Comparison of ENCODE assay signal across 13 cellular contexts in the genomic region with DNA sequence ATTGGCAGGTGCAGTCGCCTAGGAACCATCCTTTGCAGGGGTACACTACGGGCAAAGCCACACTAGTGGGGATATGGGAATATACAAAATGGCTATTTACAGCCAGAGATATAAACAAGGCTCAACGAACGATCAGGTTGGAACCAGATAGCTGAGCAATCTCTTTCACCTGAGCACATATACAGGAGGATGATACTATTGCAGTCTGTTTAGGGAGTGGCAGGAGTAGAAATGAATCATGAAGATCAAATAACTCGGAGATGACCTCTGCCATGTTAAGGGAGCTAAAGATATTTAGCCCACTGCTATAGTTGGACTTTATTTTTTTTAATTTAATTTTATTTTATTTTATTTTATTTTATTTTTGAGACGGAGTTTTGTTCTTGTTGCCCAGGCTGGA. TPM values are rescaled to one million over a fixed set of nuclear protein-coding genes. Genes with fewer than 3 reads are reported as not detected.
A peak's percentile ranks its signal among the peaks of the same experiment; 100 is the strongest.
DNase-seq lines count a peak whose midpoint lies in the region; ATAC-seq and TF ChIP-seq lines count a peak whose summit lies in the region.
"Had no signal": no experiment of that assay in that cellular context is flagged by ENCODE, and none has a peak within 500 bp of the region (broad histone marks: within the 10 kb centered on the region; RNA-seq: fewer than 3 reads in every experiment).

No MANE protein-coding gene starts in this region.

- H3K9ac ChIP-seq in BLaER1, result no peak overlapping the region

- TF ChIP-seq CTCF in RWPE2 (IDR thresholded peaks at IDR 0.05; ENCODE audit: poor library complexity, severe bottlenecking) (no peak), suprapubic skin (IDR thresholded peaks at IDR 0.05) (no peak)

- TF ChIP-seq EP300 in suprapubic skin (IDR thresholded peaks at IDR 0.05), result no peak

- peak; percentile 66 for ATAC-seq in RWPE2 (ENCODE audit: low read depth)
- ATAC-seq in left colon, result peak; percentile 42
- no peak for ATAC-seq in GM19328 (IDR thresholded peaks at IDR 0.05; ENCODE audit: unreplicated experiment)

- no peaks in the 10 kb centered on the region for H4K20me1 ChIP-seq in BLaER1

- H3K27me3 ChIP-seq in BLaER1 (no peaks in the 10 kb centered on the region), RWPE2 (ENCODE audit: insufficient read depth, poor library complexity, severe bottlenecking) (no peaks in the 10 kb centered on the region), suprapubic skin (no peaks in the 10 kb centered on the region)

- no peaks in the 10 kb centered on the region for H3K9me3 ChIP-seq in BLaER1
- H3K9me3 ChIP-seq in RWPE2 (ENCODE audit: severe bottlenecking), result no peaks in the 10 kb centered on the region
- no peaks in the 10 kb centered on the region for H3K9me3 ChIP-seq in suprapubic skin

- intact Hi-C loops in left colon (cut with DNase I, micrococcal nuclease), result no loop called here

- no peaks in the 10 kb centered on the region for H3K36me3 ChIP-seq in BLaER1
- no peaks in the 10 kb centered on the region for H3K36me3 ChIP-seq in RWPE2 (ENCODE audit: low read depth)
- H3K36me3 ChIP-seq in suprapubic skin, result no peaks in the 10 kb centered on the region

- TF ChIP-seq POLR2A in suprapubic skin (IDR thresholded peaks at IDR 0.05), result no peak

- H3K27ac ChIP-seq in BLaER1 (no peak overlapping the region), RWPE2 (ENCODE audit: poor library complexity, severe bottlenecking) (no peak overlapping the region), suprapubic skin (peak overlapping the region; percentile 34)

- H3K4me3 ChIP-seq in BLaER1 (no peak overlapping the region), RWPE2 (ENCODE audit: severe bottlenecking) (no peak overlapping the region), suprapubic skin (no peak overlapping the region)

- no peak for DNase-seq in RWPE2 (ENCODE audit: low spot score)
- DNase-seq in left colon, result no peak
- no peak for DNase-seq in suprapubic skin (ENCODE audit: low spot score in 2 of 2)
- DNase-seq in stimulated activated naive CD4-positive, alpha-beta T cell treated with Interleukin-2 at 50 U/mL for 16 hours (lab: John Stamatoyannopoulos, UW), result no peak
- DNase-seq in SW480 (ENCODE audit: low spot score), result no peak
- DNase-seq: Calu3, DMS79, GOT3, H9 had no signal

- 84% methylated on average over 6 of the region's 6 CpGs for WGBS in suprapubic skin

- H3K4me1 ChIP-seq in BLaER1, result peaks cover 47% of the 10 kb centered on the region
- no peaks in the 10 kb centered on the region for H3K4me1 ChIP-seq in RWPE2 (ENCODE audit: insufficient read depth, poor library complexity, severe bottlenecking)
- peaks cover 41% of the 10 kb centered on the region for H3K4me1 ChIP-seq in suprapubic skin

- H3K4me2 ChIP-seq in BLaER1, result peak overlapping the region; percentile 40; the same call in 1 of the 2 replicates

RNA-seq across cellular contexts. Expression of a gene that starts 33.8 kb away (rescaled TPM):
- total RNA-seq in left colon (not detected), suprapubic skin (not detected)
- total RNA-seq: A673, Calu3, G401, H9 had no signal
